Comparison of ENCODE assay signal across 31 cellular contexts in genomic region chr5:2887401-2888348, GRCh38.
DNase-seq lines count a peak whose midpoint lies in the region; ATAC-seq, FAIRE-seq and TF ChIP-seq lines count a peak whose summit lies in the region.
"Had no signal": no experiment of that assay in that cellular context is flagged by ENCODE, and none has a peak within 500 bp of the region (broad histone marks: within the 10 kb centered on the region; RNA-seq: fewer than 3 reads in every experiment).

No MANE protein-coding gene starts in this region.

- in situ Hi-C loops in IMR-90 (cut with MboI; ENCODE audit: low sequenced_read_pairs), result no loop called here
- in situ Hi-C loops in KBM-7 (cut with MboI; ENCODE audit: low pct_unique_long_range_greater_than_20kb, low sequenced_read_pairs), result no loop called here

- no peak overlapping the region for H3K4me3 Mint-ChIP-seq in chondrocyte (ENCODE audit: unreplicated experiment)
- no peak overlapping the region for H3K4me3 Mint-ChIP-seq in natural killer cell treated with Interleukin-12 subunit alpha and Interleukin-12 subunit beta and Interleukin-15 and Interleukin-18, amount 100 ng/mL, for 72 hours
- no peak overlapping the region for H3K4me3 Mint-ChIP-seq in stimulated activated naive CD8-positive, alpha-beta T cell treated with anti-CD3 and anti-CD28 coated beads, Interleukin-15, amount 100 ng/mL, for 72 hours
- H3K4me3 Mint-ChIP-seq in immature natural killer cell, result no peak overlapping the region
- H3K4me3 Mint-ChIP-seq: activated naive CD4-positive, alpha-beta T cell treated with anti-CD3 and anti-CD28 coated beads, Interleukin-2, amount 10 ng/mL, durations not matched to agents 7 days and 5 days; mesothelial cell of epicardium; naive B cell; stimulated activated naive CD8-positive, alpha-beta T cell treated with anti-CD3 and anti-CD28 coated beads, Interleukin-15, Interleukin-2, amounts not matched to agents 100 ng/mL and 50 ng/mL, for 24 hours had no signal

- no peak overlapping the region for H3K14ac ChIP-seq in IMR-90 (replicated peaks; ENCODE audit: low read depth, low read length)

- intact Hi-C loops in IMR-90 (cut with micrococcal nuclease), result no loop called here

- no peak overlapping the region for H3K23ac ChIP-seq in IMR-90 (ENCODE audit: low read depth, low read length)

- H3K18ac ChIP-seq in IMR-90 (ENCODE audit: low read depth, low read length), result no peak overlapping the region

- H3K27ac Mint-ChIP-seq in chondrocyte (ENCODE audit: unreplicated experiment), result no peak overlapping the region
- no peak overlapping the region for H3K27ac Mint-ChIP-seq in natural killer cell treated with Interleukin-12 subunit alpha and Interleukin-12 subunit beta and Interleukin-15 and Interleukin-18, amount 100 ng/mL, for 72 hours
- no peak overlapping the region for H3K27ac Mint-ChIP-seq in stimulated activated naive CD8-positive, alpha-beta T cell treated with anti-CD3 and anti-CD28 coated beads, Interleukin-15, amount 100 ng/mL, for 72 hours
- no peak overlapping the region for H3K27ac Mint-ChIP-seq in immature natural killer cell
- H3K27ac Mint-ChIP-seq: activated naive CD4-positive, alpha-beta T cell treated with anti-CD3 and anti-CD28 coated beads, Interleukin-2, amount 10 ng/mL, durations not matched to agents 7 days and 5 days; naive B cell; stimulated activated naive CD8-positive, alpha-beta T cell treated with anti-CD3 and anti-CD28 coated beads, Interleukin-15, Interleukin-2, amounts not matched to agents 100 ng/mL and 50 ng/mL, for 24 hours had no signal

- peaks cover 41% of the 10 kb centered on the region for H3K9me3 ChIP-seq in IMR-90 (ENCODE audit: control insufficient read depth, insufficient read depth, low read length)
- H3K9me3 ChIP-seq: BLaER1, colonic mucosa, tibial artery had no signal

- H3K79me1 ChIP-seq in IMR-90 (ENCODE audit: low read depth in 1 of 2, low read length in 2 of 2), result no peaks in the 10 kb centered on the region

- no peak overlapping the region for H3K27ac ChIP-seq in IMR-90 (ENCODE audit: insufficient read depth, low read length)
- H3K27ac ChIP-seq: BLaER1, colonic mucosa, skin epidermis, tibial artery had no signal

- H3K9me1 ChIP-seq in IMR-90 (ENCODE audit: insufficient read depth, low read length), result no peaks in the 10 kb centered on the region

- H3K4me1 ChIP-seq in IMR-90 (ENCODE audit: control insufficient read depth, insufficient read depth, low read length), result no peaks in the 10 kb centered on the region
- H3K4me1 ChIP-seq: colonic mucosa, tibial artery had no signal

- dilution Hi-C loops in IMR-90 (cut with HindIII; ENCODE audit: low sequenced_read_pairs, unreplicated experiment), result no loop called here

- no peaks in the 10 kb centered on the region for H3K36me3 Mint-ChIP-seq in chondrocyte (ENCODE audit: low read depth)
- H3K36me3 Mint-ChIP-seq in natural killer cell treated with Interleukin-12 subunit alpha and Interleukin-12 subunit beta and Interleukin-15 and Interleukin-18, amount 100 ng/mL, for 72 hours, result no peaks in the 10 kb centered on the region
- H3K36me3 Mint-ChIP-seq in immature natural killer cell, result no peaks in the 10 kb centered on the region
- H3K36me3 Mint-ChIP-seq: activated naive CD4-positive, alpha-beta T cell treated with anti-CD3 and anti-CD28 coated beads, Interleukin-2, amount 10 ng/mL, durations not matched to agents 7 days and 5 days; mesothelial cell of epicardium; naive B cell had no signal

- ATAC-seq in IMR-90 (ENCODE audit: low read depth), result no peak
- peak; percentile 32 to 56 for ATAC-seq in natural killer cell treated with Interleukin-12 subunit alpha and Interleukin-12 subunit beta and Interleukin-15 and Interleukin-18, amount 100 ng/mL, for 72 hours
- peak; percentile 28 for ATAC-seq in stimulated activated naive CD8-positive, alpha-beta T cell treated with anti-CD3 and anti-CD28 coated beads, Interleukin-15, amount 100 ng/mL, for 72 hours
- ATAC-seq: GM12878, Panc1 had no signal

- H2BK5ac ChIP-seq in IMR-90 (ENCODE audit: low read depth, low read length, poor library complexity, severe bottlenecking), result no peak overlapping the region

- no peak overlapping the region for H2BK15ac ChIP-seq in IMR-90 (ENCODE audit: low read depth, low read length)

- no peak overlapping the region for H3K4ac ChIP-seq in IMR-90 (ENCODE audit: low read depth, low read length)

- H2AFZ ChIP-seq in IMR-90 (replicated peaks; ENCODE audit: low read length, poor library complexity), result no peak overlapping the region

- H2AK5ac ChIP-seq in IMR-90 (ENCODE audit: low read depth, low read length), result no peak overlapping the region

- CTCF ChIA-PET in IMR-90 (lab: Yijun Ruan, JAX), result no interaction called here

- no peaks in the 10 kb centered on the region for H3K27me3 Mint-ChIP-seq in chondrocyte (ENCODE audit: low read depth)
- no peaks in the 10 kb centered on the region for H3K27me3 Mint-ChIP-seq in natural killer cell treated with Interleukin-12 subunit alpha and Interleukin-12 subunit beta and Interleukin-15 and Interleukin-18, amount 100 ng/mL, for 72 hours
- H3K27me3 Mint-ChIP-seq in stimulated activated naive CD8-positive, alpha-beta T cell treated with anti-CD3 and anti-CD28 coated beads, Interleukin-15, amount 100 ng/mL, for 72 hours, result no peaks in the 10 kb centered on the region
- H3K27me3 Mint-ChIP-seq in immature natural killer cell (ENCODE audit: low read depth in 3 of 3), result no peaks in the 10 kb centered on the region
- H3K27me3 Mint-ChIP-seq: activated naive CD4-positive, alpha-beta T cell treated with anti-CD3 and anti-CD28 coated beads, Interleukin-2, amount 10 ng/mL, durations not matched to agents 7 days and 5 days; naive B cell; stimulated activated naive CD8-positive, alpha-beta T cell treated with anti-CD3 and anti-CD28 coated beads, Interleukin-15, Interleukin-2, amounts not matched to agents 100 ng/mL and 50 ng/mL, for 24 hours had no signal

- no peak overlapping the region for H3K56ac ChIP-seq in IMR-90 (ENCODE audit: extremely low read depth, insufficient read depth, low read length)

- H4K8ac ChIP-seq in IMR-90 (ENCODE audit: low read depth in 2 of 2, low read length in 2 of 2), result no peak overlapping the region

- POLR2A ChIA-PET in IMR-90 (lab: Charles Lee; ENCODE audit: unreplicated experiment), result no interaction called here

- no peak overlapping the region for H2BK120ac ChIP-seq in IMR-90 (ENCODE audit: low read depth, low read length)

- no peak overlapping the region for H2BK20ac ChIP-seq in IMR-90 (ENCODE audit: low read depth, low read length)

- no peaks in the 10 kb centered on the region for H3K36me3 ChIP-seq in IMR-90 (ENCODE audit: control insufficient read depth, insufficient read depth, low read length)
- H3K36me3 ChIP-seq: BLaER1, colonic mucosa, tibial artery had no signal

- H4K20me1 ChIP-seq in IMR-90 (ENCODE audit: insufficient read depth, low read length), result no peaks in the 10 kb centered on the region
- H4K20me1 ChIP-seq: BLaER1 had no signal

- DNase-seq in IMR-90 (no peak), chondrocyte (ENCODE audit: low spot score) (peak; percentile 82), A172 (ENCODE audit: low spot score) (no peak), immature natural killer cell (no peak), GM12891 (ENCODE audit: insufficient read length, low spot score) (no peak), KBM-7 (no peak)
- DNase-seq in natural killer cell treated with Interleukin-12 subunit alpha and Interleukin-12 subunit beta and Interleukin-15 and Interleukin-18, amount 100 ng/mL, for 72 hours (ENCODE audit: low spot score), result no peak
- DNase-seq in stimulated activated naive CD8-positive, alpha-beta T cell treated with anti-CD3 and anti-CD28 coated beads, Interleukin-15, amount 100 ng/mL, for 72 hours, result no peak
- DNase-seq: activated CD4-positive, alpha-beta T cell treated with anti-CD3 and anti-CD28 coated beads, Interleukin-2, amount 50 U/mL, for 48 hours; activated CD4-positive, CD25-positive, alpha-beta regulatory T cell treated with anti-CD3 and anti-CD28 coated beads, Interleukin-2, amount 50 U/mL, for 72 hours; activated naive CD4-positive, alpha-beta T cell treated with anti-CD3 and anti-CD28 coated beads, Interleukin-2, amount 10 ng/mL, durations not matched to agents 7 days and 5 days; amygdala; colonic mucosa; effector memory CD4-positive, alpha-beta T cell; glutamatergic neuron; HCEC 1CT; naive B cell; NCI-H1436; NCI-H345; NCI-H69; nucleus accumbens; SHP77; T-helper 2 cell had no signal

- TF ChIP-seq CTCF in IMR-90 (conservative IDR thresholded peaks at IDR 0.05; ENCODE audit: low read depth, low read length) (no peak), chondrocyte (IDR thresholded peaks at IDR 0.05) (no peak)

- no peak overlapping the region for H3K4me3 ChIP-seq in IMR-90 (ENCODE audit: insufficient read depth, low read depth, low read length)
- H3K4me3 ChIP-seq: BLaER1, colonic mucosa, GM12878, skin epidermis, tibial artery had no signal

- peak overlapping the region; percentile 5 for H2AK9ac ChIP-seq in IMR-90 (replicated peaks; ENCODE audit: low read depth, low read length, poor library complexity)

- no peaks in the 10 kb centered on the region for H3K27me3 ChIP-seq in IMR-90 (ENCODE audit: control insufficient read depth, insufficient read depth, low read length)
- H3K27me3 ChIP-seq: BLaER1, colonic mucosa, tibial artery had no signal

- no TSS peak for BruUV-seq in IMR-90 (replicated peaks; lab: Mats Ljungman, UMichigan)

- no peak for FAIRE-seq in GM12891 (lab: Jason Lieb, UNC)
- FAIRE-seq: GM12878, islet of Langerhans had no signal

- H4K5ac ChIP-seq in IMR-90 (ENCODE audit: low read depth, low read length), result no peak overlapping the region

- H4K91ac ChIP-seq in IMR-90 (ENCODE audit: insufficient read depth, low read depth, low read length), result no peak overlapping the region

- TF ChIP-seq POLR2A in IMR-90 (IDR thresholded peaks at IDR 0.05; ENCODE audit: low read depth, low read length) (no peak), GM12891 (IDR thresholded peaks at IDR 0.05; ENCODE audit: low read depth, low read length) (no peak)

- H3K9ac ChIP-seq in IMR-90 (ENCODE audit: low read depth, low read length), result no peak overlapping the region
- H3K9ac ChIP-seq: BLaER1 had no signal

- H3K4me1 Mint-ChIP-seq in chondrocyte (ENCODE audit: low read depth) (no peaks in the 10 kb centered on the region), immature natural killer cell (no peaks in the 10 kb centered on the region)
- H3K4me1 Mint-ChIP-seq in natural killer cell treated with Interleukin-12 subunit alpha and Interleukin-12 subunit beta and Interleukin-15 and Interleukin-18, amount 100 ng/mL, for 72 hours (ENCODE audit: low read depth in 2 of 2), result no peaks in the 10 kb centered on the region
- H3K4me1 Mint-ChIP-seq in stimulated activated naive CD8-positive, alpha-beta T cell treated with anti-CD3 and anti-CD28 coated beads, Interleukin-15, amount 100 ng/mL, for 72 hours, result no peaks in the 10 kb centered on the region
- H3K4me1 Mint-ChIP-seq: activated naive CD4-positive, alpha-beta T cell treated with anti-CD3 and anti-CD28 coated beads, Interleukin-2, amount 10 ng/mL, durations not matched to agents 7 days and 5 days; naive B cell had no signal

- TF ChIP-seq RAD21 in IMR-90 (IDR thresholded peaks at IDR 0.05; ENCODE audit: low read length), result no peak

- H3K4me2 ChIP-seq in IMR-90 (ENCODE audit: low read depth, low read length), result no peak overlapping the region
- H3K4me2 ChIP-seq: BLaER1 had no signal

- no CpG with 5 or more reads among the region's 10 CpGs for WGBS in IMR-90 (ENCODE audit: extremely low coverage in 2 of 2, insufficient read length in 1 of 2), 2 experiments

- H3K9me3 Mint-ChIP-seq in chondrocyte (ENCODE audit: low read depth), result peaks cover 16% of the 10 kb centered on the region
- peaks cover 10% of the 10 kb centered on the region for H3K9me3 Mint-ChIP-seq in natural killer cell treated with Interleukin-12 subunit alpha and Interleukin-12 subunit beta and Interleukin-15 and Interleukin-18, amount 100 ng/mL, for 72 hours
- H3K9me3 Mint-ChIP-seq in stimulated activated naive CD8-positive, alpha-beta T cell treated with anti-CD3 and anti-CD28 coated beads, Interleukin-15, amount 100 ng/mL, for 72 hours, result peaks cover 4 to 15% of the 10 kb centered on the region in 2 donors
- H3K9me3 Mint-ChIP-seq in immature natural killer cell, result peaks cover 0 to 13% (median 4%) of the 10 kb centered on the region in 6 donors
